ENCODE assay signal across 14 cellular contexts in the genomic region with DNA sequence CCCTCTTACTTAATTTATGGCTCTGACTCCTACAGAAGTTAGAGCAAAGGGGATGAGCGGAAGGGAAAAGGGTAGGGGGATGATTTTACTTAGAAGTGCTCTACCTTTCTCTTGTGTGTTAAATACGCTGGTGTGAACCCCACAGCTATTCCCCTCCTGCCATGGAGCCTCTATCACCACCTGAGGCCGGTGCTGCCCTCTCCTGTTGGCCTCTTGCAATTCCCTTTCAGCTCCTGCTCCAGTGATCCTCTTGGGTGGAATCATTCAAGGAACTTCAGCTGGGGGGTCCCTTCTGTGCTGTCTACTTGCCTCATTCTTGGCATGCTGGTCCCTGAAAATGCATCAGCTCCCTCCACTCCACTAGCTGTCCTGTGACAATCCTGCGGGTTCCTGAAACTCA. TPM values are rescaled to one million over a fixed set of nuclear protein-coding genes. Genes with fewer than 3 reads are reported as not detected.
DNase-seq lines count a peak whose midpoint lies in the region; ATAC-seq and TF ChIP-seq lines count a peak whose summit lies in the region.
"Had no signal": no experiment of that assay in that cellular context is flagged by ENCODE, and none has a peak within 500 bp of the region (broad histone marks: within the 10 kb centered on the region; RNA-seq: fewer than 3 reads in every experiment).

No MANE protein-coding gene starts in this region.

- no peak overlapping the region for H3K4me3 ChIP-seq in HAP-1
- no peak overlapping the region for H3K4me3 ChIP-seq in astrocyte of the cerebellum (ENCODE audit: low read depth, low read length)

- H3K27ac Mint-ChIP-seq in activated CD4-positive, alpha-beta memory T cell treated with anti-CD3 and anti-CD28 coated beads, Interleukin-2, amount 10 ng/mL, durations not matched to agents 7 days and 5 days: no peak overlapping the region
- H3K27ac Mint-ChIP-seq: activated B cell treated with CpG ODN at 0.5 μM for 24 hours; activated naive CD4-positive, alpha-beta T cell treated with anti-CD3 and anti-CD28 coated beads, Interleukin-2, amount 10 ng/mL, durations not matched to agents 7 days and 5 days had no signal

- peak; percentile 33 for TF ChIP-seq CTCF in astrocyte of the cerebellum (IDR thresholded peaks at IDR 0.05; ENCODE audit: low read depth, low read length, missing control alignments)

- no peaks in the 10 kb centered on the region for H3K9me3 ChIP-seq in HAP-1

- H3K27me3 ChIP-seq in HAP-1 (ENCODE audit: low read depth): no peaks in the 10 kb centered on the region

- H3K36me3 ChIP-seq in HAP-1 (replicated peaks): no peaks in the 10 kb centered on the region

- peaks cover 10% of the 10 kb centered on the region for H3K9me3 Mint-ChIP-seq in activated CD4-positive, alpha-beta memory T cell treated with anti-CD3 and anti-CD28 coated beads, Interleukin-2, amount 10 ng/mL, durations not matched to agents 7 days and 5 days

- in situ Hi-C loops in HAP-1 (cut with MboI; ENCODE audit: low sequenced_read_pairs): no loop called here
- in situ Hi-C loops in astrocyte of the cerebellum (cut with HindIII; ENCODE audit: low sequenced_read_pairs): no loop called here

- no peaks in the 10 kb centered on the region for H3K4me1 ChIP-seq in HAP-1

- no peak for ATAC-seq in HG03571 (IDR thresholded peaks at IDR 0.05; ENCODE audit: unreplicated experiment)

- H3K4me3 Mint-ChIP-seq in activated CD4-positive, alpha-beta memory T cell treated with anti-CD3 and anti-CD28 coated beads, Interleukin-2, amount 10 ng/mL, durations not matched to agents 7 days and 5 days: no peak overlapping the region
- H3K4me3 Mint-ChIP-seq: activated B cell treated with CpG ODN at 0.5 μM for 24 hours; activated naive CD4-positive, alpha-beta T cell treated with anti-CD3 and anti-CD28 coated beads, Interleukin-2, amount 10 ng/mL, durations not matched to agents 7 days and 5 days had no signal

- CTCF ChIA-PET in activated CD4-positive, alpha-beta memory T cell treated with anti-CD3 and anti-CD28 coated beads, Interleukin-2, amount 10 ng/mL, durations not matched to agents 7 days and 5 days (lab: Charles Lee): no interaction called here

- peak; percentile 60 for DNase-seq in DMS53 (lab: John Stamatoyannopoulos, UW)
- peak; percentile 17 to 46 for DNase-seq in HAP-1 (ENCODE audit: low spot score in 2 of 2)
- DNase-seq in astrocyte of the cerebellum (ENCODE audit: low read depth): no peak
- peak; percentile 6 for DNase-seq in midbrain (lab: John Stamatoyannopoulos, UW)
- DNase-seq in activated CD4-positive, alpha-beta memory T cell treated with anti-CD3 and anti-CD28 coated beads, Interleukin-2, amount 10 ng/mL, durations not matched to agents 7 days and 5 days: no peak
- no peak for DNase-seq in germinal center (ENCODE audit: low spot score)
- DNase-seq: activated B cell treated with CpG ODN at 0.5 μM for 24 hours; activated naive CD4-positive, alpha-beta T cell treated with anti-CD3 and anti-CD28 coated beads, Interleukin-2, amount 10 ng/mL, durations not matched to agents 7 days and 5 days; effector CD8-positive, alpha-beta T cell; GOT3; kidney glomerular epithelial cell; NCI-H345 had no signal

- H3K4me1 Mint-ChIP-seq in activated CD4-positive, alpha-beta memory T cell treated with anti-CD3 and anti-CD28 coated beads, Interleukin-2, amount 10 ng/mL, durations not matched to agents 7 days and 5 days: no peaks in the 10 kb centered on the region
- H3K4me1 Mint-ChIP-seq: activated B cell treated with CpG ODN at 0.5 μM for 24 hours; activated naive CD4-positive, alpha-beta T cell treated with anti-CD3 and anti-CD28 coated beads, Interleukin-2, amount 10 ng/mL, durations not matched to agents 7 days and 5 days had no signal

- POLR2A ChIA-PET in activated CD4-positive, alpha-beta memory T cell treated with anti-CD3 and anti-CD28 coated beads, Interleukin-2, amount 10 ng/mL, durations not matched to agents 7 days and 5 days (lab: Charles Lee): no interaction called here

- no peaks in the 10 kb centered on the region for H3K36me3 Mint-ChIP-seq in activated CD4-positive, alpha-beta memory T cell treated with anti-CD3 and anti-CD28 coated beads, Interleukin-2, amount 10 ng/mL, durations not matched to agents 7 days and 5 days (ENCODE audit: low read depth)
- H3K36me3 Mint-ChIP-seq: activated naive CD4-positive, alpha-beta T cell treated with anti-CD3 and anti-CD28 coated beads, Interleukin-2, amount 10 ng/mL, durations not matched to agents 7 days and 5 days had no signal

- no peaks in the 10 kb centered on the region for H3K27me3 Mint-ChIP-seq in activated CD4-positive, alpha-beta memory T cell treated with anti-CD3 and anti-CD28 coated beads, Interleukin-2, amount 10 ng/mL, durations not matched to agents 7 days and 5 days
- H3K27me3 Mint-ChIP-seq: activated B cell treated with CpG ODN at 0.5 μM for 24 hours; activated naive CD4-positive, alpha-beta T cell treated with anti-CD3 and anti-CD28 coated beads, Interleukin-2, amount 10 ng/mL, durations not matched to agents 7 days and 5 days had no signal

RNA-seq across cellular contexts. Expression of gene CDH8, which starts 41.8 kb away (rescaled TPM):
- total RNA-seq in activated CD4-positive, alpha-beta memory T cell treated with anti-CD3 and anti-CD28 coated beads, Interleukin-2, amount 10 ng/mL, durations not matched to agents 7 days and 5 days: not detected
- total RNA-seq: pulmonary artery endothelial cell had no signal

Comparison
In these comparisons a context has a peak if more than half of its experiments do, and no peak if none do; other contexts are left out.
1. DNase-seq: peak in DMS53 (single experiment), HAP-1 (2 of 2) and midbrain (single experiment); none in astrocyte of the cerebellum (single experiment), activated CD4-positive, alpha-beta memory T cell treated with anti-CD3 and anti-CD28 coated beads, Interleukin-2, amount 10 ng/mL, durations not matched to agents 7 days and 5 days (single experiment) and germinal center (single experiment).